Comparison of ENCODE assay signal across 25 cellular contexts in genomic region chr11:67983916-67984315, GRCh38. TPM values are rescaled to one million over a fixed set of nuclear protein-coding genes. Genes with fewer than 3 reads are reported as not detected.
"Had no signal": no experiment of that assay in that cellular context is flagged by ENCODE, and none has a peak within 500 bp of the region (broad histone marks: within the 10 kb centered on the region; RNA-seq: fewer than 3 reads in every experiment).

No MANE protein-coding gene starts in this region.

- ATAC-seq: PC-3, T-cell had no signal

- H3K9me3 Mint-ChIP-seq: activated CD4-positive, alpha-beta memory T cell treated with anti-CD3 and anti-CD28 coated beads, Interleukin-2, amount 10 ng/mL, durations not matched to agents 7 days and 5 days; activated naive CD4-positive, alpha-beta T cell treated with anti-CD3 and anti-CD28 coated beads, Interleukin-2, amount 50 U/mL, for 24 hours; activated T-helper 2 cell treated with anti-CD3 and anti-CD28 coated beads, Interferon-gamma antibody, Interleukin-2, Interleukin-4, amounts not matched to agents 10 μg/mL and 5 μg/mL and 100 μg/mL, durations not matched to agents 14 hours and 24 hours and 36 hours; T-cell had no signal

- H3K27me3 Mint-ChIP-seq: activated naive CD4-positive, alpha-beta T cell treated with anti-CD3 and anti-CD28 coated beads, Interleukin-2, amount 50 U/mL, for 24 hours had no signal

- H3K36me3 Mint-ChIP-seq: activated naive CD4-positive, alpha-beta T cell treated with anti-CD3 and anti-CD28 coated beads, Interleukin-2, amount 50 U/mL, for 24 hours; T-cell had no signal

- H3K4me3 Mint-ChIP-seq: activated CD4-positive, alpha-beta memory T cell treated with anti-CD3 and anti-CD28 coated beads, Interleukin-2, amount 10 ng/mL, durations not matched to agents 7 days and 5 days; activated naive CD4-positive, alpha-beta T cell treated with anti-CD3 and anti-CD28 coated beads, Interleukin-2, amount 50 U/mL, for 24 hours; T-cell had no signal

- H3K4me1 ChIP-seq: breast epithelium had no signal

- H3K27ac ChIP-seq: breast epithelium had no signal

- DNase-seq: activated CD4-positive, alpha-beta memory T cell treated with anti-CD3 and anti-CD28 coated beads, Interleukin-2, amount 10 ng/mL, durations not matched to agents 7 days and 5 days; activated CD4-positive, alpha-beta T cell treated with anti-CD3 and anti-CD28 coated beads, Interleukin-2, amount 50 U/mL, for 1 hour; activated CD4-positive, CD25-positive, alpha-beta regulatory T cell; activated naive CD4-positive, alpha-beta T cell; activated T-cell treated with anti-CD3 and anti-CD28 coated beads for 4 hours; activated T-cell treated with anti-CD3 and anti-CD28 coated beads, Interleukin-2, amount 50 U/mL, for 48 hours; caudate nucleus; Karpas-422; MM.1S; NCI-H1105; NCI-H1436; NCI-H1694 treated with DMSO at 0.1 percent for 48 hours; NCI-H2029 treated with DMSO at 0.1 percent for 48 hours; NCI-H446 treated with DMSO at 0.1 percent for 48 hours; NCI-H524 treated with DMSO at 0.1 percent for 48 hours; NK-92 treated with Interleukin-12 subunit alpha and Interleukin-12 subunit beta, amount 100 ng/mL, for 24 hours; PC-3; SHP77 treated with DMSO at 0.1 percent for 48 hours; T-cell; T-helper 2 cell; T1000 had no signal

- H3K27me3 ChIP-seq: breast epithelium had no signal

- H3K4me3 ChIP-seq: breast epithelium had no signal

- H3K27ac Mint-ChIP-seq: activated CD4-positive, alpha-beta memory T cell treated with anti-CD3 and anti-CD28 coated beads, Interleukin-2, amount 10 ng/mL, durations not matched to agents 7 days and 5 days; activated T-helper 2 cell treated with anti-CD3 and anti-CD28 coated beads, Interferon-gamma antibody, Interleukin-2, Interleukin-4, amounts not matched to agents 10 μg/mL and 5 μg/mL and 100 μg/mL, durations not matched to agents 14 hours and 24 hours and 36 hours; T-cell had no signal

- H3K4me1 Mint-ChIP-seq: activated CD4-positive, alpha-beta memory T cell treated with anti-CD3 and anti-CD28 coated beads, Interleukin-2, amount 10 ng/mL, durations not matched to agents 7 days and 5 days; activated naive CD4-positive, alpha-beta T cell treated with anti-CD3 and anti-CD28 coated beads, Interleukin-2, amount 50 U/mL, for 24 hours; T-cell had no signal

- H3K36me3 ChIP-seq: breast epithelium had no signal

- H3K9me3 ChIP-seq: breast epithelium had no signal

RNA-seq across cellular contexts. Expression of gene ALDH3B1, which starts 26.2 kb away (rescaled TPM):
- total RNA-seq: activated CD4-positive, alpha-beta memory T cell treated with anti-CD3 and anti-CD28 coated beads, Interleukin-2, amount 10 ng/mL, durations not matched to agents 7 days and 5 days; activated CD8-positive, alpha-beta memory T cell treated with anti-CD3 and anti-CD28 coated beads for 36 hours; activated T-helper 2 cell treated with anti-CD3 and anti-CD28 coated beads, Interferon-gamma antibody, Interleukin-2, Interleukin-4, amounts not matched to agents 10 μg/mL and 5 μg/mL and 100 μg/mL, durations not matched to agents 14 hours and 24 hours and 36 hours had no signal
